In genomic region chr3:47057212-47057671, GRCh38 we compare ENCODE assay signal across 9 cellular contexts.
DNase-seq lines count a peak whose midpoint lies in the region; ATAC-seq and TF ChIP-seq lines count a peak whose summit lies in the region.
"Had no signal": no experiment of that assay in that cellular context is flagged by ENCODE, and none has a peak within 500 bp of the region (broad histone marks: within the 10 kb centered on the region; RNA-seq: fewer than 3 reads in every experiment).

No MANE protein-coding gene starts in this region.

- no peaks in the 10 kb centered on the region for H3K27me3 Mint-ChIP-seq in activated naive CD8-positive, alpha-beta T cell

- peaks cover 3% of the 10 kb centered on the region for H3K36me3 ChIP-seq in brain microvascular endothelial cell (replicated peaks)

- H3K4me3 ChIP-seq in brain microvascular endothelial cell (ENCODE audit: low read depth, low read length) = no peak overlapping the region
- H3K4me3 ChIP-seq: BLaER1 had no signal

- peak overlapping the region; percentile 24 for H3K4me3 Mint-ChIP-seq in activated naive CD8-positive, alpha-beta T cell

- H3K27me3 ChIP-seq in brain microvascular endothelial cell (replicated peaks) = no peaks in the 10 kb centered on the region
- H3K27me3 ChIP-seq: BLaER1 had no signal

- peaks cover 45% of the 10 kb centered on the region for H3K4me1 Mint-ChIP-seq in activated naive CD8-positive, alpha-beta T cell (ENCODE audit: low read depth)

- no peak overlapping the region for H3K27ac ChIP-seq in brain microvascular endothelial cell
- H3K27ac ChIP-seq: BLaER1 had no signal

- TF ChIP-seq CTCF in brain microvascular endothelial cell (IDR thresholded peaks at IDR 0.05; ENCODE audit: low read depth, low read length, missing control alignments) = no peak

- peaks cover 14% of the 10 kb centered on the region for H3K36me3 Mint-ChIP-seq in activated naive CD8-positive, alpha-beta T cell

- peak overlapping the region; percentile 80 for H3K27ac Mint-ChIP-seq in activated naive CD8-positive, alpha-beta T cell

- no peaks in the 10 kb centered on the region for H3K9me3 Mint-ChIP-seq in activated naive CD8-positive, alpha-beta T cell (ENCODE audit: low read depth)

- DNase-seq in CD1c-positive myeloid dendritic cell (ENCODE audit: extremely low spot score) = peak; percentile 9
- peak; percentile 14 for DNase-seq in activated CD4-positive, alpha-beta T cell treated with anti-CD3 and anti-CD28 coated beads for 1 hour
- peak; percentile 33 for DNase-seq in renal cortical epithelial cell (ENCODE audit: low read depth)
- no peak for DNase-seq in DMS 273 treated with DMSO at 0.1 percent for 48 hours (lab: John Stamatoyannopoulos, UW)
- DNase-seq in brain microvascular endothelial cell = no peak

- in situ Hi-C loops in brain microvascular endothelial cell (cut with HindIII; ENCODE audit: low pct_ligation_motif_present, low sequenced_read_pairs) = no loop called here

- ATAC-seq in GM19035 (IDR thresholded peaks at IDR 0.05; ENCODE audit: unreplicated experiment) (no peak), GM18511 (IDR thresholded peaks at IDR 0.05; ENCODE audit: unreplicated experiment) (no peak)

Comparison
In these comparisons a context has a peak if more than half of its experiments do, and no peak if none do; other contexts are left out.
1. DNase-seq: peak in CD1c-positive myeloid dendritic cell (single experiment), activated CD4-positive, alpha-beta T cell treated with anti-CD3 and anti-CD28 coated beads for 1 hour (single experiment) and renal cortical epithelial cell (single experiment); none in DMS 273 treated with DMSO at 0.1 percent for 48 hours (single experiment) and brain microvascular endothelial cell (single experiment).